In genomic region chr9:98644011-98644410, GRCh38 we compare ENCODE assay signal across 27 cellular contexts.
"Had no signal": no experiment of that assay in that cellular context is flagged by ENCODE, and none has a peak within 500 bp of the region (broad histone marks: within the 10 kb centered on the region; RNA-seq: fewer than 3 reads in every experiment).

No MANE protein-coding gene starts in this region.

- H3K4me2 ChIP-seq: hepatocyte had no signal

- H3K27me3 ChIP-seq: foreskin keratinocyte, ovary, testis, tibial nerve, upper lobe of left lung had no signal

- H2AFZ ChIP-seq: hepatocyte had no signal

- DNase-seq: effector memory CD8-positive, alpha-beta T cell; foreskin keratinocyte; heart left ventricle; kidney; mesenchymal stem cell; mucosa of descending colon; naive thymus-derived CD4-positive, alpha-beta T cell; occipital lobe; ovary; posterior cingulate gyrus; psoas muscle; right cardiac atrium; sigmoid colon; spleen; stimulated activated CD4-positive, alpha-beta T cell treated with anti-CD3 and anti-CD28 coated beads, Interleukin-4, amount 100 ng/mL, for 4 hours; stimulated activated naive CD8-positive, alpha-beta T cell treated with anti-CD3 and anti-CD28 coated beads, Interleukin-15, Interleukin-2, amounts not matched to agents 100 U/mL and 50 U/mL, for 24 hours; testis; upper lobe of left lung had no signal

- H3K36me3 ChIP-seq: gastroesophageal sphincter, heart left ventricle, ovary, sigmoid colon, spleen, tibial nerve, upper lobe of left lung had no signal

- FAIRE-seq: kidney, urothelium cell line had no signal

- H3K79me2 ChIP-seq: hepatocyte had no signal

- H3K4me1 ChIP-seq: foreskin keratinocyte, gastroesophageal sphincter, heart left ventricle, psoas muscle, sigmoid colon, spleen, testis, tibial nerve, upper lobe of left lung had no signal

- ATAC-seq: effector memory CD8-positive, alpha-beta T cell; foreskin keratinocyte; gastroesophageal sphincter; heart left ventricle; left lobe of liver; mucosa of descending colon; naive thymus-derived CD4-positive, alpha-beta T cell; psoas muscle; right cardiac atrium; stimulated activated memory B cell treated with anti-CD40 and anti-IgM and Interleukin-4, amounts not matched to agents 10 μg/mL and 1 μg/mL and 100 μg/mL, for 72 hours; stimulated activated naive CD8-positive, alpha-beta T cell treated with anti-CD3 and anti-CD28 coated beads, Interleukin-15, Interleukin-2, amounts not matched to agents 100 U/mL and 50 U/mL, for 24 hours had no signal

- H3K4me3 ChIP-seq: coronary artery, gastroesophageal sphincter, heart left ventricle, hepatocyte, lung, mucosa of descending colon, ovary, psoas muscle, sigmoid colon, skin epidermis, spleen, testis, tibial nerve, upper lobe of left lung had no signal

- H3K9me3 ChIP-seq: gastroesophageal sphincter, heart left ventricle, mucosa of descending colon, ovary, psoas muscle, sigmoid colon, testis, tibial nerve, upper lobe of left lung had no signal

- H3K27ac ChIP-seq: coronary artery, foreskin keratinocyte, gastroesophageal sphincter, heart left ventricle, hepatocyte, ovary, psoas muscle, sigmoid colon, skin epidermis, spleen, testis, tibial nerve, upper lobe of left lung had no signal
